Comparison of ENCODE assay signal across 22 cellular contexts in the genomic region with DNA sequence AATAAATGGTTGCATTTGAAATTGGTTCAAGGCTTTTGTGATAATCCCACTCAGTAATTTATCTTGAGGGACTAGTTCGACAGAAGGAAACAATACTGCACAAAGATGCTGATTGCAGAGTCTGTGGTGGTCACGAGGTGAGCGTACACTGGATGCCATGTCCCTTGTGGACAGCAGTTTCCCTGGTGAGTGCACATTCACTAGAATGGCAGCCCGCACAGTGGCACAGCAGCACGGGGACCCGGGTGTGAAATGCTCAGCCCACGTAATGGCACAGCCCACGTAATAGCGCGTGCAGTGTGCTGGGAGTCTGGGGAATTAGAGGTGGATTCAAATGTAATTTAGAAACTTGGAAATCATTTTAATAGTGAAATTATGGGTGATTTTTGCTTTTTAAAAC.
A peak's percentile ranks its signal among the peaks of the same experiment; 100 is the strongest.
DNase-seq lines count a peak whose midpoint lies in the region; ATAC-seq, FAIRE-seq and TF ChIP-seq lines count a peak whose summit lies in the region.
"Had no signal": no experiment of that assay in that cellular context is flagged by ENCODE, and none has a peak within 500 bp of the region (broad histone marks: within the 10 kb centered on the region; RNA-seq: fewer than 3 reads in every experiment).

No MANE protein-coding gene starts in this region.

- no peaks in the 10 kb centered on the region for H3K9me3 ChIP-seq in ascending aorta

- H3K4me1 Mint-ChIP-seq in mesothelial cell of epicardium, result no peaks in the 10 kb centered on the region
- no peaks in the 10 kb centered on the region for H3K4me1 Mint-ChIP-seq in activated T-helper 17 cell treated with anti-CD3 and anti-CD28 coated beads, Interleukin-2, amount 50 U/mL, for 72 hours
- H3K4me1 Mint-ChIP-seq: B cell; CD4-positive, alpha-beta memory T cell had no signal

- intact Hi-C loops in dorsolateral prefrontal cortex (cut with DNase I) (loop anchor here (5.0 kb wide), 3 partner anchors 46 to 191 kb away; no protein-coding TSS in a partner anchor), ascending aorta (cut with DNase I) (loop anchor here (5.0 kb wide), 1 partner anchor 321 kb away; no protein-coding TSS in a partner anchor)

- H3K36me3 ChIP-seq in ascending aorta, result peaks cover 9 to 32% of the 10 kb centered on the region in 2 donors

- no peak for DNase-seq in HTR-8/SVneo (ENCODE audit: insufficient read length, low spot score)
- DNase-seq in dorsolateral prefrontal cortex, result peak in 4 of 10 donors; percentile 48 to 66 (median 59)
- peak; percentile 74 for DNase-seq in medulla oblongata (ENCODE audit: extremely low spot score)
- peak; percentile 45 for DNase-seq in putamen (ENCODE audit: low spot score)
- DNase-seq in COLO829 (ENCODE audit: low spot score), result no peak
- DNase-seq in mesothelial cell of epicardium (ENCODE audit: low spot score in 2 of 2, unreplicated experiment in 2 of 2), result no peak
- DNase-seq in ascending aorta (ENCODE audit: low spot score in 2 of 2), result no peak
- DNase-seq: ACHN; CD4-positive, alpha-beta memory T cell; COR-L47; DMS153; DMS79 treated with DMSO at 0.1 percent for 48 hours; EL; H7 had no signal

- H3K27ac Mint-ChIP-seq in mesothelial cell of epicardium, result no peak overlapping the region
- H3K27ac Mint-ChIP-seq in activated T-helper 17 cell treated with anti-CD3 and anti-CD28 coated beads, Interleukin-2, amount 50 U/mL, for 72 hours, result no peak overlapping the region
- H3K27ac Mint-ChIP-seq: B cell, GM23338 had no signal

- TF ChIP-seq CTCF in dorsolateral prefrontal cortex (IDR thresholded peaks at IDR 0.05 in 54 of 56, conservative IDR thresholded peaks at IDR 0.05 in 2 of 56; ENCODE audit: low read depth in 1 of 56, partially characterized antibody in 56 of 56) (no peak), mesothelial cell of epicardium (IDR thresholded peaks at IDR 0.05; ENCODE audit: unreplicated experiment) (no peak), ascending aorta (IDR thresholded peaks at IDR 0.05) (no peak)

- no peak for ATAC-seq in activated T-helper 17 cell treated with anti-CD3 and anti-CD28 coated beads, Interleukin-2, amount 50 U/mL, for 72 hours (replicated peaks)
- ATAC-seq: GM23338, HepG2 had no signal

- H3K4me3 ChIP-seq in dorsolateral prefrontal cortex, result no peak overlapping the region
- no peak overlapping the region for H3K4me3 ChIP-seq in ascending aorta
- H3K4me3 ChIP-seq: GM23338 had no signal

- peaks cover 4% of the 10 kb centered on the region for H3K9me3 Mint-ChIP-seq in mesothelial cell of epicardium
- H3K9me3 Mint-ChIP-seq in activated T-helper 17 cell treated with anti-CD3 and anti-CD28 coated beads, Interleukin-2, amount 50 U/mL, for 72 hours, result no peaks in the 10 kb centered on the region
- H3K9me3 Mint-ChIP-seq: GM23338 had no signal

- H3K4me1 ChIP-seq in ascending aorta, result no peaks in the 10 kb centered on the region

- H3K27me3 ChIP-seq in dorsolateral prefrontal cortex (no peaks in the 10 kb centered on the region), ascending aorta (no peaks in the 10 kb centered on the region)

- peak; percentile 51 for FAIRE-seq in HTR-8/SVneo (lab: Jason Lieb, UNC)
- FAIRE-seq: D721Med, G401.6, GM12891, HepG2 had no signal

- H3K27me3 Mint-ChIP-seq in mesothelial cell of epicardium (ENCODE audit: low read depth), result no peaks in the 10 kb centered on the region
- H3K27me3 Mint-ChIP-seq in activated T-helper 17 cell treated with anti-CD3 and anti-CD28 coated beads, Interleukin-2, amount 50 U/mL, for 72 hours, result no peaks in the 10 kb centered on the region
- H3K27me3 Mint-ChIP-seq: B cell; CD4-positive, alpha-beta memory T cell had no signal

- peak overlapping the region in 48 of 59 donors; percentile 0 to 71 (median 41) for H3K27ac ChIP-seq in dorsolateral prefrontal cortex
- no peak overlapping the region for H3K27ac ChIP-seq in ascending aorta
- H3K27ac ChIP-seq: C4-2B had no signal

- H3K4me3 Mint-ChIP-seq in mesothelial cell of epicardium, result no peak overlapping the region
- H3K4me3 Mint-ChIP-seq in activated T-helper 17 cell treated with anti-CD3 and anti-CD28 coated beads, Interleukin-2, amount 50 U/mL, for 72 hours, result no peak overlapping the region
- H3K4me3 Mint-ChIP-seq: B cell; CD4-positive, alpha-beta memory T cell; GM23338 had no signal

- H3K36me3 Mint-ChIP-seq in mesothelial cell of epicardium, result peaks cover 10% of the 10 kb centered on the region
- no peaks in the 10 kb centered on the region for H3K36me3 Mint-ChIP-seq in activated T-helper 17 cell treated with anti-CD3 and anti-CD28 coated beads, Interleukin-2, amount 50 U/mL, for 72 hours (ENCODE audit: low read depth)

Comparison
In these comparisons a context has a peak if more than half of its experiments do, and no peak if none do; other contexts are left out.
1. DNase-seq: peak in medulla oblongata (single experiment) and putamen (single experiment); none in HTR-8/SVneo (single experiment), COLO829 (single experiment), mesothelial cell of epicardium (0 of 2) and ascending aorta (0 of 2).
2. H3K27ac ChIP-seq: peak in dorsolateral prefrontal cortex (48 of 59); none in ascending aorta (0 of 2).